In the genomic region with DNA sequence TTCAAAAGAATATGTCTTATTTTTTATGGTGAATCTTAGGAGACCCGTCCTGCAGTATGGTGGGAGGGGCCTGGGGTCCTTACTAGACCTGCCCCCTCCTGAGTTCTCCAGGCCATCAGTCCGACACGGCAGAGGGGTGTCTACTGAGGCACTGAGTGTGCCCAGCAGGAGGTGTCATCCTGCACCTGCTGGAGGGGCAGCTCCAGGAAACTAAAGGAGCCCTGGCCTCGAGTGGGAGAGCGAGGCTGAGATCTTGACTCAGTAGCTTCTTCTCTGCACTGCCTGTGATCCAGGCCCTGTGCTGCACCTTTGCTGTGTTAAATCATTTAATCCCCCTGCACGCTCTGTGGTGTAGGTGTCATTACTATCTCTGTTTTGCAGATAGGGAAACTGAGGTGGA, we compare ENCODE assay signal across 14 cellular contexts.
A peak's percentile ranks its signal among the peaks of the same experiment; 100 is the strongest.
DNase-seq lines count a peak whose midpoint lies in the region; TF ChIP-seq lines count a peak whose summit lies in the region.
"Had no signal": no experiment of that assay in that cellular context is flagged by ENCODE, and none has a peak within 500 bp of the region (broad histone marks: within the 10 kb centered on the region; RNA-seq: fewer than 3 reads in every experiment).

No MANE protein-coding gene starts in this region.

- H3K27ac ChIP-seq in WERI-Rb-1 (peak overlapping the region; percentile 84), vagina (no peak overlapping the region)
- H3K27ac ChIP-seq: 22Rv1 had no signal

- H3K36me3 ChIP-seq in WERI-Rb-1 (no peaks in the 10 kb centered on the region), vagina (no peaks in the 10 kb centered on the region)
- H3K36me3 ChIP-seq: HAP-1 had no signal

- H3K27ac Mint-ChIP-seq in activated CD4-positive, alpha-beta memory T cell treated with anti-CD3 and anti-CD28 coated beads, Interleukin-2, amount 10 ng/mL, durations not matched to agents 7 days and 5 days, result no peak overlapping the region
- no peak overlapping the region for H3K27ac Mint-ChIP-seq in activated CD4-positive, alpha-beta memory T cell treated with anti-CD3 and anti-CD28 coated beads for 36 hours
- no peak overlapping the region for H3K27ac Mint-ChIP-seq in activated naive CD4-positive, alpha-beta T cell treated with anti-CD3 and anti-CD28 coated beads for 36 hours
- H3K27ac Mint-ChIP-seq: CD8-positive, alpha-beta memory T cell; IgD-negative memory B cell had no signal

- no peaks in the 10 kb centered on the region for H3K36me3 Mint-ChIP-seq in activated CD4-positive, alpha-beta memory T cell treated with anti-CD3 and anti-CD28 coated beads, Interleukin-2, amount 10 ng/mL, durations not matched to agents 7 days and 5 days (ENCODE audit: low read depth)
- H3K36me3 Mint-ChIP-seq in activated CD4-positive, alpha-beta memory T cell treated with anti-CD3 and anti-CD28 coated beads for 36 hours, result no peaks in the 10 kb centered on the region
- H3K36me3 Mint-ChIP-seq in activated naive CD4-positive, alpha-beta T cell treated with anti-CD3 and anti-CD28 coated beads for 36 hours (ENCODE audit: low read depth), result no peaks in the 10 kb centered on the region
- H3K36me3 Mint-ChIP-seq: CD8-positive, alpha-beta memory T cell; IgD-negative memory B cell had no signal

- no peaks in the 10 kb centered on the region for H3K27me3 ChIP-seq in WERI-Rb-1 (ENCODE audit: insufficient read depth, low read depth, severe bottlenecking)
- no peaks in the 10 kb centered on the region for H3K27me3 ChIP-seq in vagina

- H3K4me3 ChIP-seq in WERI-Rb-1 (ENCODE audit: low read depth, low read length) (peak overlapping the region; percentile 28), vagina (no peak overlapping the region)
- H3K4me3 ChIP-seq: HAP-1 had no signal

- POLR2A ChIA-PET in activated CD4-positive, alpha-beta memory T cell treated with anti-CD3 and anti-CD28 coated beads, Interleukin-2, amount 10 ng/mL, durations not matched to agents 7 days and 5 days (lab: Charles Lee), result no interaction called here
- POLR2A ChIA-PET in activated CD4-positive, alpha-beta memory T cell treated with anti-CD3 and anti-CD28 coated beads for 36 hours (lab: Charles Lee), result no interaction called here

- TF ChIP-seq CTCF in WERI-Rb-1 (IDR thresholded peaks at IDR 0.05; ENCODE audit: low read depth, low read length) (no peak), vagina (IDR thresholded peaks at IDR 0.05) (no peak)

- no peak for TF ChIP-seq POLR2A in vagina (IDR thresholded peaks at IDR 0.05)

- H3K4me1 Mint-ChIP-seq in activated CD4-positive, alpha-beta memory T cell treated with anti-CD3 and anti-CD28 coated beads, Interleukin-2, amount 10 ng/mL, durations not matched to agents 7 days and 5 days, result no peaks in the 10 kb centered on the region
- H3K4me1 Mint-ChIP-seq in activated CD4-positive, alpha-beta memory T cell treated with anti-CD3 and anti-CD28 coated beads for 36 hours (ENCODE audit: low read depth), result no peaks in the 10 kb centered on the region
- no peaks in the 10 kb centered on the region for H3K4me1 Mint-ChIP-seq in activated naive CD4-positive, alpha-beta T cell treated with anti-CD3 and anti-CD28 coated beads for 36 hours (ENCODE audit: low read depth)
- H3K4me1 Mint-ChIP-seq: CD8-positive, alpha-beta memory T cell; IgD-negative memory B cell had no signal

- H3K4me3 Mint-ChIP-seq in activated CD4-positive, alpha-beta memory T cell treated with anti-CD3 and anti-CD28 coated beads, Interleukin-2, amount 10 ng/mL, durations not matched to agents 7 days and 5 days, result no peak overlapping the region
- no peak overlapping the region for H3K4me3 Mint-ChIP-seq in activated CD4-positive, alpha-beta memory T cell treated with anti-CD3 and anti-CD28 coated beads for 36 hours
- H3K4me3 Mint-ChIP-seq in activated naive CD4-positive, alpha-beta T cell treated with anti-CD3 and anti-CD28 coated beads for 36 hours, result no peak overlapping the region
- H3K4me3 Mint-ChIP-seq: CD8-positive, alpha-beta memory T cell; IgD-negative memory B cell had no signal

- H3K27me3 Mint-ChIP-seq in activated CD4-positive, alpha-beta memory T cell treated with anti-CD3 and anti-CD28 coated beads, Interleukin-2, amount 10 ng/mL, durations not matched to agents 7 days and 5 days, result peaks cover 15% of the 10 kb centered on the region
- H3K27me3 Mint-ChIP-seq in activated CD4-positive, alpha-beta memory T cell treated with anti-CD3 and anti-CD28 coated beads for 36 hours, result peaks cover 17% of the 10 kb centered on the region
- peaks cover 21% of the 10 kb centered on the region for H3K27me3 Mint-ChIP-seq in activated naive CD4-positive, alpha-beta T cell treated with anti-CD3 and anti-CD28 coated beads for 36 hours (ENCODE audit: low read depth)

- no peaks in the 10 kb centered on the region for H3K4me1 ChIP-seq in vagina
- H3K4me1 ChIP-seq: HAP-1 had no signal

- H3K9me3 ChIP-seq in WERI-Rb-1 (ENCODE audit: severe bottlenecking) (no peaks in the 10 kb centered on the region), vagina (no peaks in the 10 kb centered on the region)
- H3K9me3 ChIP-seq: HAP-1 had no signal

- DNase-seq in activated CD4-positive, alpha-beta memory T cell treated with anti-CD3 and anti-CD28 coated beads, Interleukin-2, amount 10 ng/mL, durations not matched to agents 7 days and 5 days, result peak; percentile 7
- no peak for DNase-seq in activated CD4-positive, alpha-beta memory T cell treated with anti-CD3 and anti-CD28 coated beads for 36 hours
- DNase-seq in WERI-Rb-1, result no peak
- peak; percentile 75 for DNase-seq in mesenteric fat pad (ENCODE audit: low spot score)
- peak; percentile 25 to 77 for DNase-seq in vagina (ENCODE audit: extremely low spot score in 2 of 2)
- no peak for DNase-seq in activated naive CD4-positive, alpha-beta T cell treated with anti-CD3 and anti-CD28 coated beads for 36 hours
- DNase-seq in COR-L47 (lab: John Stamatoyannopoulos, UW), result no peak
- no peak for DNase-seq in NCI-H187 (lab: John Stamatoyannopoulos, UW)
- DNase-seq: CD8-positive, alpha-beta memory T cell; DMS 273 treated with DMSO at 0.1 percent for 48 hours; EL had no signal

- H3K9me3 Mint-ChIP-seq in activated CD4-positive, alpha-beta memory T cell treated with anti-CD3 and anti-CD28 coated beads, Interleukin-2, amount 10 ng/mL, durations not matched to agents 7 days and 5 days, result no peaks in the 10 kb centered on the region
- no peaks in the 10 kb centered on the region for H3K9me3 Mint-ChIP-seq in activated CD4-positive, alpha-beta memory T cell treated with anti-CD3 and anti-CD28 coated beads for 36 hours
- no peaks in the 10 kb centered on the region for H3K9me3 Mint-ChIP-seq in activated naive CD4-positive, alpha-beta T cell treated with anti-CD3 and anti-CD28 coated beads for 36 hours

- CTCF ChIA-PET in activated CD4-positive, alpha-beta memory T cell treated with anti-CD3 and anti-CD28 coated beads, Interleukin-2, amount 10 ng/mL, durations not matched to agents 7 days and 5 days (lab: Charles Lee), result no interaction called here
- CTCF ChIA-PET in activated CD4-positive, alpha-beta memory T cell treated with anti-CD3 and anti-CD28 coated beads for 36 hours (lab: Charles Lee), result no interaction called here
- CTCF ChIA-PET in activated naive CD4-positive, alpha-beta T cell treated with anti-CD3 and anti-CD28 coated beads for 36 hours (lab: Charles Lee), result no interaction called here

- intact Hi-C loops in activated CD4-positive, alpha-beta memory T cell treated with anti-CD3 and anti-CD28 coated beads for 36 hours (cut with micrococcal nuclease), result no loop called here
- intact Hi-C loops in vagina (cut with DNase I), result no loop called here
- intact Hi-C loops in activated naive CD4-positive, alpha-beta T cell treated with anti-CD3 and anti-CD28 coated beads for 36 hours (cut with micrococcal nuclease), result no loop called here

Comparison
In these comparisons a context has a peak if more than half of its experiments do, and no peak if none do; other contexts are left out.
1. DNase-seq: peak in activated CD4-positive, alpha-beta memory T cell treated with anti-CD3 and anti-CD28 coated beads, Interleukin-2, amount 10 ng/mL, durations not matched to agents 7 days and 5 days (single experiment), mesenteric fat pad (single experiment) and vagina (2 of 2); none in activated CD4-positive, alpha-beta memory T cell treated with anti-CD3 and anti-CD28 coated beads for 36 hours (single experiment), WERI-Rb-1 (single experiment), activated naive CD4-positive, alpha-beta T cell treated with anti-CD3 and anti-CD28 coated beads for 36 hours (single experiment), COR-L47 (single experiment) and NCI-H187 (0 of 2).